17 cellular contexts compared by ENCODE assay signal in the genomic region with DNA sequence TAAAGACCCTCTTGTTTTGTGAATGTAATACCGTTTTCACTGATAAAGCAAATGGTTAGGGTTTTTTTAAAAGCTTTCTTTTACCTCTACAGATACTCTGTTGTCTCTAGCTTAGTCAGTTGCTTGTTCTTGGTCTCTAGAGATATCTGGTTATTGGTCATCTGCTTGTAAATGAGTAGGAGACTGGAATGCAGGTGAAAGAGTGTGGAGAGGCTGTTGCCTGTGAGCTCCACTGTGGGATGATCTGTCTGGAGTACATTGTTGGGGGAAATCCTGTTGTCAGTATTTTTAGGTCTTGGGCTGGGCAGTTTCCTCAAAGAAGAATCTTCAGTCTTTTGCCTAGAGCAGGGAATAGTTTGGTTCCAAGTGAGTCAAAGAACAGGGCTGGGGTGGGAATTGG.
DNase-seq lines count a peak whose midpoint lies in the region; ATAC-seq and TF ChIP-seq lines count a peak whose summit lies in the region.
"Had no signal": no experiment of that assay in that cellular context is flagged by ENCODE, and none has a peak within 500 bp of the region (broad histone marks: within the 10 kb centered on the region; RNA-seq: fewer than 3 reads in every experiment).

No MANE protein-coding gene starts in this region.

- H3K4me1 Mint-ChIP-seq in activated CD4-positive, alpha-beta T cell treated with anti-CD3 and anti-CD28 coated beads, Interleukin-2, amount 10 ng/mL, durations not matched to agents 24 days and 14 days = peaks cover 31% of the 10 kb centered on the region
- H3K4me1 Mint-ChIP-seq: nephron had no signal

- peaks cover 64% of the 10 kb centered on the region for H3K36me3 Mint-ChIP-seq in activated CD4-positive, alpha-beta T cell treated with anti-CD3 and anti-CD28 coated beads, Interleukin-2, amount 10 ng/mL, durations not matched to agents 24 days and 14 days (ENCODE audit: low read depth)

- no peak for DNase-seq in activated CD4-positive, alpha-beta T cell treated with anti-CD3 and anti-CD28 coated beads, Interleukin-2, amount 10 ng/mL, durations not matched to agents 24 days and 14 days
- no peak for DNase-seq in activated CD4-positive, alpha-beta T cell treated with anti-CD3 and anti-CD28 coated beads for 4 hours
- DNase-seq in LHCN-M2 (ENCODE audit: low read depth) = peak; percentile 7
- peak; percentile 30 for DNase-seq in choroid plexus epithelial cell (ENCODE audit: low read depth)
- DNase-seq in renal cortical epithelial cell (ENCODE audit: low read depth) = peak; percentile 12
- no peak for DNase-seq in NCI-H2107 (lab: John Stamatoyannopoulos, UW)
- no peak for DNase-seq in iPS-NIHi7 (ENCODE audit: extremely low spot score)
- DNase-seq: cerebellar nuclear complex; foreskin keratinocyte; HCEC 1CT; left ventricle myocardium inferior; retina; SK-N-SH; stimulated activated CD4-positive, alpha-beta T cell treated with anti-CD3 and anti-CD28 coated beads, Interleukin-1b, Interleukin-23, amount 100 ng/mL, for 48 hours had no signal

- H3K4me3 Mint-ChIP-seq in activated CD4-positive, alpha-beta T cell treated with anti-CD3 and anti-CD28 coated beads, Interleukin-2, amount 10 ng/mL, durations not matched to agents 24 days and 14 days = no peak overlapping the region
- H3K4me3 Mint-ChIP-seq: nephron had no signal

- no peak overlapping the region for H3K4me3 ChIP-seq in choroid plexus epithelial cell (ENCODE audit: low read depth, low read length)
- H3K4me3 ChIP-seq: left ventricle myocardium inferior, thoracic aorta had no signal

- TF ChIP-seq CTCF in choroid plexus epithelial cell (conservative IDR thresholded peaks at IDR 0.05; ENCODE audit: low read depth, low read length) = no peak

- no peak for ATAC-seq in GM21390 (IDR thresholded peaks at IDR 0.05; ENCODE audit: unreplicated experiment)
- ATAC-seq: foreskin keratinocyte had no signal

- peak overlapping the region; percentile 54 for H3K27ac Mint-ChIP-seq in activated CD4-positive, alpha-beta T cell treated with anti-CD3 and anti-CD28 coated beads, Interleukin-2, amount 10 ng/mL, durations not matched to agents 24 days and 14 days
- H3K27ac Mint-ChIP-seq: nephron had no signal

- no peaks in the 10 kb centered on the region for H3K27me3 Mint-ChIP-seq in activated CD4-positive, alpha-beta T cell treated with anti-CD3 and anti-CD28 coated beads, Interleukin-2, amount 10 ng/mL, durations not matched to agents 24 days and 14 days

- H3K9me3 Mint-ChIP-seq in activated CD4-positive, alpha-beta T cell treated with anti-CD3 and anti-CD28 coated beads, Interleukin-2, amount 10 ng/mL, durations not matched to agents 24 days and 14 days = no peaks in the 10 kb centered on the region
- H3K9me3 Mint-ChIP-seq: nephron had no signal

- intact Hi-C loops in activated CD4-positive, alpha-beta T cell treated with anti-CD3 and anti-CD28 coated beads, Interleukin-2, amount 10 ng/mL, durations not matched to agents 24 days and 14 days (cut with micrococcal nuclease) = no loop called here

Comparison
In these comparisons a context has a peak if more than half of its experiments do, and no peak if none do; other contexts are left out.
1. DNase-seq: peak in LHCN-M2 (single experiment), choroid plexus epithelial cell (single experiment) and renal cortical epithelial cell (single experiment); none in activated CD4-positive, alpha-beta T cell treated with anti-CD3 and anti-CD28 coated beads, Interleukin-2, amount 10 ng/mL, durations not matched to agents 24 days and 14 days (single experiment), activated CD4-positive, alpha-beta T cell treated with anti-CD3 and anti-CD28 coated beads for 4 hours (0 of 2), NCI-H2107 (single experiment) and iPS-NIHi7 (single experiment).